Comparison of ENCODE assay signal across 13 cellular contexts in the genomic region with DNA sequence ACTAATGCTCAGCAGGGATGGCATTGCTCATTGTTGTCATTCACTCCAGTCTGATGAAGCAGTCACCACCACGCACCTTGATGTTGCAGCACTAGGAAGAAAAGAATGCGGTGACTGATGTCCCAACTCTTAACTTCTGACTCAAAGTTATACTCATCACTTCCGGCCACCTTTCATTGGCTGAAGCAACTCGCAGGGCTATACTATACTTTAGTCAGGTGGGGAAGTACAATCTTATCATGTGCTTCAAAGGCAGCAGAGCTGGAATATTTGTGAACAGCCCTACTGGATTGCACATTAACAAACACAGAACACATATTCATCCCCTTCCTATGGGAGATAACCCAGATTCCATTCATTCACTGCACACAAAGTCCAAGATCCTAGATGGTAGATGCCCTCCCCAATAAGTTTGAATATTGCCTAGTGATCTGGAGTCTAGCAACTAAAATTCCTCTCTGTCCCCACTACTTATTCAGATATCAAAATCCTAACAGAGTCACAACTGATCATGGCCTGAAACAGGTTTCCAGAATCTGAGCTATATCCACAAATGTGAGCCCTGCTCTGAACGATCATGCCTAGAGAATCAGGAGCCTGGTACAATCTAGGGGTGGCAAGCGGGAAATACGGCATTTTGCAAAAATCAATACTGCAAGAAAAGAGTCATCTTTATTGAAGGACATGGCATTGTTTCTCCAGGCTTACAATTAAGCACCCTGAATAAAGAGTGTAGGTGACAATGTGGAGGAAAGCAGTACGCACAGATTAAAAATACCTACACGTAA. TPM values are rescaled to one million over a fixed set of nuclear protein-coding genes. Genes with fewer than 3 reads are reported as not detected.
DNase-seq lines count a peak whose midpoint lies in the region; ATAC-seq and TF ChIP-seq lines count a peak whose summit lies in the region.
"Had no signal": no experiment of that assay in that cellular context is flagged by ENCODE, and none has a peak within 500 bp of the region (broad histone marks: within the 10 kb centered on the region; RNA-seq: fewer than 3 reads in every experiment).

No MANE protein-coding gene starts in this region.

- no peaks in the 10 kb centered on the region for H3K27me3 Mint-ChIP-seq in MCF 10A (ENCODE audit: insufficient read depth, unreplicated experiment)

- no peaks in the 10 kb centered on the region for H3K9me3 Mint-ChIP-seq in MCF 10A (ENCODE audit: unreplicated experiment)

- no peak overlapping the region for H3K27ac ChIP-seq in breast epithelium
- H3K27ac ChIP-seq: neutrophil had no signal

- H3K27me3 ChIP-seq in breast epithelium (no peaks in the 10 kb centered on the region), HAP-1 (ENCODE audit: low read depth) (no peaks in the 10 kb centered on the region)

- no peaks in the 10 kb centered on the region for H3K36me3 ChIP-seq in breast epithelium
- H3K36me3 ChIP-seq in HAP-1 (replicated peaks), result no peaks in the 10 kb centered on the region
- H3K36me3 ChIP-seq: neutrophil had no signal

- no peak overlapping the region for H3K4me3 Mint-ChIP-seq in MCF 10A (ENCODE audit: unreplicated experiment)

- in situ Hi-C loops in HAP-1 (cut with MboI; ENCODE audit: low sequenced_read_pairs), result no loop called here

- H3K36me3 Mint-ChIP-seq in MCF 10A (ENCODE audit: insufficient read depth, unreplicated experiment), result no peaks in the 10 kb centered on the region

- BruUV-seq in MCF 10A (replicated peaks; lab: Mats Ljungman, UMichigan), result no TSS peak

- POLR2A ChIA-PET in MCF 10A (lab: Yijun Ruan, JAX), result interaction anchor here (0.7 to 2.6 kb wide), 4 partner anchors 17 to 259 kb away, joined by 3 to 14 read pairs (median 4); no protein-coding TSS in a partner anchor

- no peak for TF ChIP-seq CTCF in MCF 10A (IDR thresholded peaks at IDR 0.05; ENCODE audit: unreplicated experiment)
- no peak for TF ChIP-seq CTCF in breast epithelium (IDR thresholded peaks at IDR 0.05)
- no peak for TF ChIP-seq CTCF in fibroblast of pulmonary artery (IDR thresholded peaks at IDR 0.05; ENCODE audit: low read length, missing control alignments)

- intact Hi-C loops in MCF 10A (cut with micrococcal nuclease) (no loop called here), breast epithelium (cut with DNase I; ENCODE audit: low total_unique reads) (no loop called here)

- H3K4me3 ChIP-seq in breast epithelium (no peak overlapping the region), fibroblast of pulmonary artery (replicated peaks; ENCODE audit: low read depth, low read length) (no peak overlapping the region), HAP-1 (no peak overlapping the region)

- no peaks in the 10 kb centered on the region for H3K4me1 ChIP-seq in breast epithelium
- H3K4me1 ChIP-seq in HAP-1, result peaks cover under 1% of the 10 kb centered on the region; the same call in 1 of the 2 replicates

- CTCF ChIA-PET in MCF 10A (lab: Yijun Ruan, JAX), result interaction anchor here (0.7 to 1.0 kb wide), 2 partner anchors 72 to 957 kb away, joined by 3 read pairs; a partner anchor contains a TSS

- H3K9me3 ChIP-seq in breast epithelium, result no peaks in the 10 kb centered on the region
- no peaks in the 10 kb centered on the region for H3K9me3 ChIP-seq in HAP-1
- H3K9me3 ChIP-seq: neutrophil had no signal

- peaks cover 38% of the 10 kb centered on the region for H3K4me1 Mint-ChIP-seq in MCF 10A (ENCODE audit: insufficient read depth, unreplicated experiment)

- peak overlapping the region; percentile 74 for H3K27ac Mint-ChIP-seq in MCF 10A (ENCODE audit: low read depth, unreplicated experiment)

- ATAC-seq in HG02610 (IDR thresholded peaks at IDR 0.05; ENCODE audit: unreplicated experiment) (no peak), GM18502 (IDR thresholded peaks at IDR 0.05; ENCODE audit: poor library complexity, unreplicated experiment) (no peak), HG03342 (IDR thresholded peaks at IDR 0.05; ENCODE audit: unreplicated experiment) (no peak)
- ATAC-seq: stimulated activated naive CD8-positive, alpha-beta T cell treated with anti-CD3 and anti-CD28 coated beads, Interleukin-15, Interleukin-2, amounts not matched to agents 100 U/mL and 50 U/mL, for 24 hours had no signal

- DNase-seq in MCF 10A (ENCODE audit: unreplicated experiment), result peak; percentile 91
- DNase-seq in breast epithelium (ENCODE audit: low spot score in 2 of 2), result no peak
- peak; percentile 97 for DNase-seq in RKO (ENCODE audit: low spot score)
- peak; percentile 66 for DNase-seq in fibroblast of pulmonary artery (ENCODE audit: low read depth)
- DNase-seq in HAP-1 (ENCODE audit: low spot score in 2 of 2), result no peak
- DNase-seq: NCI-H146; NK-92 treated with Interleukin-12 subunit alpha and Interleukin-12 subunit beta, amount 100 ng/mL, for 24 hours; stimulated activated naive CD8-positive, alpha-beta T cell treated with anti-CD3 and anti-CD28 coated beads, Interleukin-15, Interleukin-2, amounts not matched to agents 100 U/mL and 50 U/mL, for 24 hours; T-helper 9 cell had no signal

- TF ChIP-seq POLR2A in breast epithelium (IDR thresholded peaks at IDR 0.05), result no peak

RNA-seq across cellular contexts. Expression of a gene that starts 3.4 kb away (rescaled TPM):
- total RNA-seq in MCF 10A (2022) (67.5 and 68.3 TPM in 2 replicates), breast epithelium (10 to 100 TPM; 61.3 to 67.5 (median 64.5) TPM)

Comparison
In these comparisons a context has a peak if more than half of its experiments do, and no peak if none do; other contexts are left out.
1. DNase-seq: peak in MCF 10A (single experiment), RKO (single experiment) and fibroblast of pulmonary artery (single experiment); none in breast epithelium (0 of 2) and HAP-1 (0 of 2).